Comparison of ENCODE assay signal across 32 cellular contexts in genomic region chr17:7431231-7431630, GRCh38. TPM values are rescaled to one million over a fixed set of nuclear protein-coding genes. Genes with fewer than 3 reads are reported as not detected.
"Had no signal": no experiment of that assay in that cellular context is flagged by ENCODE, and none has a peak within 500 bp of the region (broad histone marks: within the 10 kb centered on the region; RNA-seq: fewer than 3 reads in every experiment).

No MANE protein-coding gene starts in this region.

- H3K4me1 ChIP-seq: testis had no signal

- H3K4me3 ChIP-seq: left ventricle myocardium inferior, lung, ovary, right atrium auricular region, right lobe of liver, skin epidermis, stomach, testis, thyroid gland, transverse colon, upper lobe of left lung, vagina had no signal

- H3K27ac ChIP-seq: left ventricle myocardium inferior, ovary, right atrium auricular region, right lobe of liver, skin epidermis, stomach, testis, thyroid gland, transverse colon, upper lobe of left lung, vagina had no signal

- H3K27me3 ChIP-seq: ovary, right atrium auricular region, right lobe of liver, testis, thyroid gland, transverse colon, upper lobe of left lung, vagina had no signal

- ATAC-seq: natural killer cell; right lobe of liver; stimulated activated naive B cell treated with anti-CD40 and anti-IgM and Interleukin-4, amounts not matched to agents 10 μg/mL and 1 μg/mL and 100 μg/mL, for 72 hours; stimulated activated naive CD8-positive, alpha-beta T cell treated with anti-CD3 and anti-CD28 coated beads, Interleukin-15, Interleukin-2, amounts not matched to agents 100 U/mL and 50 U/mL, for 24 hours had no signal

- H3K9me3 ChIP-seq: left ventricle myocardium inferior, ovary, right atrium auricular region, right lobe of liver, stomach, testis, thyroid gland, transverse colon, upper lobe of left lung, vagina had no signal

- H3K4me3 Mint-ChIP-seq: mesothelial cell of epicardium; naive B cell; natural killer cell; nephron progenitor cell; stimulated activated naive B cell treated with anti-CD40 and anti-IgM and Interleukin-4, amounts not matched to agents 10 μg/mL and 1 μg/mL and 100 μg/mL, for 72 hours had no signal

- H3K27ac Mint-ChIP-seq: mesothelial cell of epicardium; natural killer cell; nephron progenitor cell; progenitor cell of endocrine pancreas; stimulated activated naive B cell treated with anti-CD40 and anti-IgM and Interleukin-4, amounts not matched to agents 10 μg/mL and 1 μg/mL and 100 μg/mL, for 72 hours had no signal

- DNase-seq: islet precursor cell; left ventricle myocardium inferior; mesendoderm; naive B cell; natural killer cell; nephron progenitor cell; ovary; right lobe of liver; stimulated activated CD4-positive, alpha-beta T cell treated with anti-CD3 and anti-CD28 coated beads, Interleukin-12 subunit alpha, Interleukin-12 subunit beta, amount 100 ng/mL, for 4 hours; stimulated activated CD4-positive, alpha-beta T cell treated with anti-CD3 and anti-CD28 coated beads, Interleukin-15, amount 100 ng/mL, for 24 hours; stimulated activated CD4-positive, alpha-beta T cell treated with anti-CD3 and anti-CD28 coated beads, Interleukin-2, amount 100 ng/mL, for 24 hours; stimulated activated CD4-positive, alpha-beta T cell treated with anti-CD3 and anti-CD28 coated beads, Interleukin-4, amount 100 ng/mL, for 1 hour; stimulated activated naive B cell treated with anti-CD40 and anti-IgM and Interleukin-4, amounts not matched to agents 10 μg/mL and 1 μg/mL and 100 μg/mL, for 72 hours; stimulated activated naive CD8-positive, alpha-beta T cell treated with anti-CD3 and anti-CD28 coated beads, Interleukin-15, Interleukin-2, amounts not matched to agents 100 U/mL and 50 U/mL, for 24 hours; stomach; testis; thyroid gland; transverse colon; upper lobe of left lung had no signal

- H3K36me3 Mint-ChIP-seq: mesothelial cell of epicardium; naive B cell; natural killer cell; stimulated activated naive B cell treated with anti-CD40 and anti-IgM and Interleukin-4, amounts not matched to agents 10 μg/mL and 1 μg/mL and 100 μg/mL, for 72 hours had no signal

- H3K9me3 Mint-ChIP-seq: mesothelial cell of epicardium; naive B cell; natural killer cell; nephron progenitor cell; stimulated activated naive B cell treated with anti-CD40 and anti-IgM and Interleukin-4, amounts not matched to agents 10 μg/mL and 1 μg/mL and 100 μg/mL, for 72 hours had no signal

- H3K36me3 ChIP-seq: left ventricle myocardium inferior, ovary, right atrium auricular region, right lobe of liver, stomach, thyroid gland, transverse colon, upper lobe of left lung, vagina had no signal

RNA-seq across cellular contexts. Expression of gene SPEM3, which starts 2.6 kb away (rescaled TPM):
- total RNA-seq: kidney epithelial cell, left ventricle myocardium inferior, lower leg skin, lung, mesothelial cell of epicardium, natural killer cell, omental fat pad, ovary, progenitor cell of endocrine pancreas, pulmonary artery endothelial cell, renal cortical epithelial cell, right atrium auricular region, right lobe of liver, stomach, thyroid gland, transverse colon, upper lobe of left lung, urinary bladder, vagina had no signal
- polyA plus RNA-seq: lung, ovary, stomach, urinary bladder had no signal

RNA-seq across cellular contexts. Expression of gene SPEM2, which starts 5.8 kb away (rescaled TPM):
- total RNA-seq: kidney epithelial cell, left ventricle myocardium inferior, lower leg skin, lung, mesothelial cell of epicardium, mononuclear cell, natural killer cell, omental fat pad, ovary, progenitor cell of endocrine pancreas, pulmonary artery endothelial cell, renal cortical epithelial cell, right atrium auricular region, right lobe of liver, stomach, transverse colon, upper lobe of left lung, urinary bladder, vagina had no signal
- polyA plus RNA-seq: lung, ovary, stomach, urinary bladder had no signal

RNA-seq across cellular contexts. Expression of gene SPEM1, which starts 11.1 kb away (rescaled TPM):
- total RNA-seq: kidney epithelial cell, left ventricle myocardium inferior, lower leg skin, lung, mononuclear cell, natural killer cell, omental fat pad, ovary, progenitor cell of endocrine pancreas, pulmonary artery endothelial cell, renal cortical epithelial cell, right atrium auricular region, right lobe of liver, stomach, thyroid gland, transverse colon, upper lobe of left lung, urinary bladder, vagina had no signal
- polyA plus RNA-seq: lung, ovary, urinary bladder had no signal
